In the genomic region with DNA sequence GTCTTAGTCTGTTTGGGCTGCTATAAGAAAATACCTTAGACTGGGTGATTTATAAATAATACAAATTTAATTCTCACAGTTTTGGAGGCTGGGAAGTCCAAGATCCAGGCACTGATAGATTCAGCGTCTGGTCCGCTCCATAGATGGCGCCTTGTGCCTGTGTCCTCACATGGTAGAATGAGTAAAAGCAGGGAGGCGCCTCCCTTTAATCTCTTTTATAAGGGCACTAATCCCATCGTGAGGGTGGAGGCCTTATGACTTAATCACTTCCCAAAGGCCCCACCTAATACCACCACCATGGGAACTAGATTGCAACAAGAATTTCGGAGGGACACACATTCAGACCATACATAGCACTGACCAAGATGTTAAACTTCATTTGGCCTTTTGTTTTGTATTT, we compare ENCODE assay signal across 15 cellular contexts.
DNase-seq lines count a peak whose midpoint lies in the region; ATAC-seq and TF ChIP-seq lines count a peak whose summit lies in the region.
"Had no signal": no experiment of that assay in that cellular context is flagged by ENCODE, and none has a peak within 500 bp of the region (broad histone marks: within the 10 kb centered on the region; RNA-seq: fewer than 3 reads in every experiment).

No MANE protein-coding gene starts in this region.

- no peak overlapping the region for H3K4me3 ChIP-seq in breast epithelium
- no peak overlapping the region for H3K4me3 ChIP-seq in WERI-Rb-1 (ENCODE audit: low read depth, low read length)
- no peak overlapping the region for H3K4me3 ChIP-seq in transverse colon
- H3K4me3 ChIP-seq in GM23248: no peak overlapping the region
- no peak overlapping the region for H3K4me3 ChIP-seq in CD8-positive, alpha-beta T cell (ENCODE audit: low read depth, low read length)
- H3K4me3 ChIP-seq: esophagus muscularis mucosa had no signal

- H3F3A ChIP-seq in GM23248 (ENCODE audit: insufficient read depth): no peaks in the 10 kb centered on the region

- TF ChIP-seq POLR2A in breast epithelium (IDR thresholded peaks at IDR 0.05): no peak
- TF ChIP-seq POLR2A in transverse colon (IDR thresholded peaks at IDR 0.05): no peak

- H3K4me3 Mint-ChIP-seq in MCF 10A (ENCODE audit: unreplicated experiment): no peak overlapping the region
- H3K4me3 Mint-ChIP-seq in CD4-positive, alpha-beta T cell: no peak overlapping the region
- H3K4me3 Mint-ChIP-seq in CD8-positive, alpha-beta T cell: no peak overlapping the region
- H3K4me3 Mint-ChIP-seq: activated naive CD8-positive, alpha-beta T cell treated with anti-CD3 and anti-CD28 coated beads, Interleukin-2, amount 10 ng/mL, durations not matched to agents 7 days and 5 days; B cell; natural killer cell had no signal

- H3K9ac ChIP-seq in GM23248: no peak overlapping the region

- H3K79me2 ChIP-seq in GM23248 (ENCODE audit: insufficient read depth): no peaks in the 10 kb centered on the region

- no peak for TF ChIP-seq EP300 in transverse colon (IDR thresholded peaks at IDR 0.05; ENCODE audit: low read depth)

- no peak for ATAC-seq in CD4-positive, alpha-beta T cell (ENCODE audit: poor library complexity)
- ATAC-seq in CD8-positive, alpha-beta T cell: no peak
- ATAC-seq: natural killer cell had no signal

- H3K9me3 ChIP-seq in breast epithelium: no peaks in the 10 kb centered on the region
- no peaks in the 10 kb centered on the region for H3K9me3 ChIP-seq in WERI-Rb-1 (ENCODE audit: severe bottlenecking)
- no peaks in the 10 kb centered on the region for H3K9me3 ChIP-seq in transverse colon
- no peaks in the 10 kb centered on the region for H3K9me3 ChIP-seq in GM23248 (ENCODE audit: low read depth)
- no peaks in the 10 kb centered on the region for H3K9me3 ChIP-seq in CD4-positive, alpha-beta T cell (ENCODE audit: control insufficient read depth, low read length)
- no peaks in the 10 kb centered on the region for H3K9me3 ChIP-seq in CD8-positive, alpha-beta T cell (ENCODE audit: low read length)
- H3K9me3 ChIP-seq: esophagus muscularis mucosa had no signal

- no peaks in the 10 kb centered on the region for H3K4me1 Mint-ChIP-seq in MCF 10A (ENCODE audit: insufficient read depth, unreplicated experiment)
- H3K4me1 Mint-ChIP-seq in CD4-positive, alpha-beta T cell (ENCODE audit: low read depth): no peaks in the 10 kb centered on the region
- H3K4me1 Mint-ChIP-seq in CD8-positive, alpha-beta T cell (ENCODE audit: low read depth): no peaks in the 10 kb centered on the region
- H3K4me1 Mint-ChIP-seq: activated naive CD8-positive, alpha-beta T cell treated with anti-CD3 and anti-CD28 coated beads, Interleukin-2, amount 10 ng/mL, durations not matched to agents 7 days and 5 days; natural killer cell had no signal

- no peaks in the 10 kb centered on the region for H3K9me2 ChIP-seq in GM23248 (ENCODE audit: insufficient read depth)

- TF ChIP-seq CTCF in MCF 10A (IDR thresholded peaks at IDR 0.05; ENCODE audit: unreplicated experiment) (peak; percentile 7), breast epithelium (IDR thresholded peaks at IDR 0.05) (no peak), WERI-Rb-1 (IDR thresholded peaks at IDR 0.05; ENCODE audit: low read depth, low read length) (peak; percentile 45; the same call in 1 of the 2 replicates), transverse colon (IDR thresholded peaks at IDR 0.05) (no peak)
- no peak for TF ChIP-seq CTCF in CD4-positive, alpha-beta T cell (IDR thresholded peaks at IDR 0.05)
- no peak for TF ChIP-seq CTCF in CD8-positive, alpha-beta T cell (IDR thresholded peaks at IDR 0.05)

- H3K27me3 ChIP-seq in breast epithelium (no peaks in the 10 kb centered on the region), WERI-Rb-1 (ENCODE audit: insufficient read depth, low read depth, severe bottlenecking) (no peaks in the 10 kb centered on the region), transverse colon (no peaks in the 10 kb centered on the region), GM23248 (replicated peaks; ENCODE audit: insufficient read depth) (no peaks in the 10 kb centered on the region)
- no peaks in the 10 kb centered on the region for H3K27me3 ChIP-seq in CD4-positive, alpha-beta T cell (ENCODE audit: control insufficient read depth, insufficient read depth, low read length)
- no peaks in the 10 kb centered on the region for H3K27me3 ChIP-seq in CD8-positive, alpha-beta T cell (ENCODE audit: insufficient read depth, low read length)
- H3K27me3 ChIP-seq: esophagus muscularis mucosa had no signal

- H3K27me3 Mint-ChIP-seq in MCF 10A (ENCODE audit: insufficient read depth, unreplicated experiment): no peaks in the 10 kb centered on the region
- no peaks in the 10 kb centered on the region for H3K27me3 Mint-ChIP-seq in CD4-positive, alpha-beta T cell
- no peaks in the 10 kb centered on the region for H3K27me3 Mint-ChIP-seq in CD8-positive, alpha-beta T cell (ENCODE audit: low read depth)
- H3K27me3 Mint-ChIP-seq: activated naive CD8-positive, alpha-beta T cell treated with anti-CD3 and anti-CD28 coated beads, Interleukin-2, amount 10 ng/mL, durations not matched to agents 7 days and 5 days; B cell had no signal

- H3K4me1 ChIP-seq in breast epithelium (no peaks in the 10 kb centered on the region), transverse colon (peaks cover 0 to 20% (median 5%) of the 10 kb centered on the region in 4 donors), GM23248 (ENCODE audit: insufficient read depth) (no peaks in the 10 kb centered on the region)
- H3K4me1 ChIP-seq in CD8-positive, alpha-beta T cell (ENCODE audit: insufficient read depth, low read length): no peaks in the 10 kb centered on the region
- H3K4me1 ChIP-seq: esophagus muscularis mucosa had no signal

- in situ Hi-C loops in transverse colon (cut with MboI; ENCODE audit: low pct_ligation_motif_present in 1 of 4, low pct_unique_long_range_greater_than_20kb in 1 of 4, low sequenced_read_pairs in 3 of 4): no loop called here
- in situ Hi-C loops in GM23248 (cut with MboI): no loop called here

- intact Hi-C loops in MCF 10A (cut with micrococcal nuclease): no loop called here
- intact Hi-C loops in breast epithelium (cut with DNase I; ENCODE audit: low total_unique reads): no loop called here
- intact Hi-C loops in transverse colon (cut with DNase I; ENCODE audit: low total_unique reads): no loop called here
- intact Hi-C loops in CD4-positive, alpha-beta T cell (cut with DNase I, micrococcal nuclease): no loop called here
- intact Hi-C loops in CD8-positive, alpha-beta T cell (cut with DNase I, micrococcal nuclease): no loop called here

- peak overlapping the region; percentile 13 for H3K27ac Mint-ChIP-seq in MCF 10A (ENCODE audit: low read depth, unreplicated experiment)
- H3K27ac Mint-ChIP-seq in CD4-positive, alpha-beta T cell: no peak overlapping the region
- no peak overlapping the region for H3K27ac Mint-ChIP-seq in CD8-positive, alpha-beta T cell
- H3K27ac Mint-ChIP-seq: activated naive CD8-positive, alpha-beta T cell treated with anti-CD3 and anti-CD28 coated beads, Interleukin-2, amount 10 ng/mL, durations not matched to agents 7 days and 5 days; B cell; natural killer cell had no signal

- POLR2A ChIA-PET in MCF 10A (lab: Yijun Ruan, JAX): no interaction called here
- POLR2A ChIA-PET in CD4-positive, alpha-beta T cell (lab: Charles Lee): no interaction called here
- POLR2A ChIA-PET in CD8-positive, alpha-beta T cell (lab: Charles Lee): no interaction called here

- no peak overlapping the region for H3K27ac ChIP-seq in breast epithelium
- H3K27ac ChIP-seq in WERI-Rb-1: no peak overlapping the region
- H3K27ac ChIP-seq in transverse colon: no peak overlapping the region
- no peak overlapping the region for H3K27ac ChIP-seq in GM23248
- H3K27ac ChIP-seq in CD4-positive, alpha-beta T cell (ENCODE audit: low read depth, low read length): no peak overlapping the region
- no peak overlapping the region for H3K27ac ChIP-seq in CD8-positive, alpha-beta T cell (ENCODE audit: low read depth, low read length)
- H3K27ac ChIP-seq: esophagus muscularis mucosa had no signal

- no peak overlapping the region for H2AFZ ChIP-seq in GM23248

- H3K4me2 ChIP-seq in GM23248 (ENCODE audit: unreplicated experiment): no peak overlapping the region

- no peaks in the 10 kb centered on the region for H3K9me3 Mint-ChIP-seq in MCF 10A (ENCODE audit: unreplicated experiment)
- no peaks in the 10 kb centered on the region for H3K9me3 Mint-ChIP-seq in CD4-positive, alpha-beta T cell
- no peaks in the 10 kb centered on the region for H3K9me3 Mint-ChIP-seq in CD8-positive, alpha-beta T cell
- H3K9me3 Mint-ChIP-seq: activated naive CD8-positive, alpha-beta T cell treated with anti-CD3 and anti-CD28 coated beads, Interleukin-2, amount 10 ng/mL, durations not matched to agents 7 days and 5 days; natural killer cell had no signal

- no TSS peak for BruUV-seq in MCF 10A (replicated peaks; lab: Mats Ljungman, UMichigan)

- WGBS in transverse colon (ENCODE audit: low coverage in 1 of 2), 2 donors: 87 to 90% methylated on average over 2 to 6 of the region's 6 CpGs
- WGBS in GM23248 (ENCODE audit: low coverage in 1 of 2, low lambda C conversion rate in 2 of 2, missing lambda C conversion rate in 2 of 2), 2 experiments: 82 to 88% methylated on average over 6 of the region's 6 CpGs

- DNase-seq in MCF 10A (ENCODE audit: unreplicated experiment): peak; percentile 25
- DNase-seq in breast epithelium (ENCODE audit: low spot score in 2 of 2): no peak
- DNase-seq in NCI-H1417 treated with DMSO at 0.1 percent for 48 hours (lab: John Stamatoyannopoulos, UW): peak; percentile 55
- DNase-seq in WERI-Rb-1: peak; percentile 72
- DNase-seq in transverse colon: peak; percentile 18
- no peak for DNase-seq in GM23248
- no peak for DNase-seq in CD4-positive, alpha-beta T cell
- DNase-seq in CD8-positive, alpha-beta T cell: no peak
- DNase-seq: activated CD4-positive, CD25-positive, alpha-beta regulatory T cell; activated naive CD8-positive, alpha-beta T cell treated with anti-CD3 and anti-CD28 coated beads, Interleukin-2, amount 10 ng/mL, durations not matched to agents 7 days and 5 days; natural killer cell; retina; stimulated activated CD4-positive, alpha-beta T cell treated with anti-CD3 and anti-CD28 coated beads, Interleukin-4, amount 100 ng/mL, for 1 hour had no signal

- H3K36me3 Mint-ChIP-seq in MCF 10A (ENCODE audit: insufficient read depth, unreplicated experiment): peaks cover 44% of the 10 kb centered on the region
- H3K36me3 Mint-ChIP-seq in CD4-positive, alpha-beta T cell (ENCODE audit: low read depth): peaks cover 62% of the 10 kb centered on the region
- peaks cover 59% of the 10 kb centered on the region for H3K36me3 Mint-ChIP-seq in CD8-positive, alpha-beta T cell
- H3K36me3 Mint-ChIP-seq: natural killer cell had no signal

- H3K36me3 ChIP-seq in breast epithelium: no peaks in the 10 kb centered on the region
- peaks cover 31% of the 10 kb centered on the region for H3K36me3 ChIP-seq in WERI-Rb-1
- H3K36me3 ChIP-seq in transverse colon: no peaks in the 10 kb centered on the region
- H3K36me3 ChIP-seq in GM23248 (ENCODE audit: low read depth): 0 out of 2 replicates have a peak, but pooled peaks cover 4% of the 10 kb centered on the region
- peaks cover 6% of the 10 kb centered on the region for H3K36me3 ChIP-seq in CD8-positive, alpha-beta T cell (ENCODE audit: insufficient read depth, low read length)

- H4K20me1 ChIP-seq in GM23248 (ENCODE audit: insufficient read depth): no peaks in the 10 kb centered on the region

- CTCF ChIA-PET in MCF 10A (lab: Yijun Ruan, JAX): no interaction called here
- CTCF ChIA-PET in CD4-positive, alpha-beta T cell (lab: Charles Lee): no interaction called here
- CTCF ChIA-PET in CD8-positive, alpha-beta T cell (lab: Charles Lee): no interaction called here

Comparison
In these comparisons a context has a peak if more than half of its experiments do, and no peak if none do; other contexts are left out.
1. DNase-seq: peak in MCF 10A (single experiment), NCI-H1417 treated with DMSO at 0.1 percent for 48 hours (single experiment), WERI-Rb-1 (single experiment) and transverse colon (single experiment); none in breast epithelium (0 of 2), GM23248 (single experiment), CD4-positive, alpha-beta T cell (0 of 10) and CD8-positive, alpha-beta T cell (0 of 7).
2. CTCF ChIP-seq: peak in MCF 10A (single experiment) and WERI-Rb-1 (single experiment); none in breast epithelium (0 of 3), transverse colon (0 of 5), CD4-positive, alpha-beta T cell (single experiment) and CD8-positive, alpha-beta T cell (single experiment).